ENCODE assay signal across 22 cellular contexts in genomic region chr1:239268007-239268406, GRCh38.
"Had no signal": no experiment of that assay in that cellular context is flagged by ENCODE, and none has a peak within 500 bp of the region (broad histone marks: within the 10 kb centered on the region; RNA-seq: fewer than 3 reads in every experiment).

No MANE protein-coding gene starts in this region.

- H3K9me3 ChIP-seq: gastrocnemius medialis, right atrium auricular region, stomach, thyroid gland, vagina had no signal

- H3K27me3 ChIP-seq: gastrocnemius medialis, heart left ventricle, hepatocyte, left lung, neural progenitor cell, right atrium auricular region, stomach, thyroid gland, vagina had no signal

- H3K4me1 ChIP-seq: gastrocnemius medialis, heart left ventricle, left lung, neural progenitor cell, parathyroid adenoma, right atrium auricular region, thyroid gland, vagina had no signal

- H3K27ac ChIP-seq: gastrocnemius medialis, heart left ventricle, hepatocyte, left lung, neural progenitor cell, parathyroid adenoma, right atrium auricular region, stomach, thyroid gland, vagina had no signal

- DNase-seq: cortex of kidney; effector memory CD8-positive, alpha-beta T cell; erythroblast; foreskin fibroblast; gastrocnemius medialis; heart left ventricle; left cardiac atrium; left lung; mesendoderm; midbrain; naive thymus-derived CD4-positive, alpha-beta T cell; stimulated activated CD4-positive, alpha-beta T cell treated with anti-CD3 and anti-CD28 coated beads, Interleukin-2, amount 100 ng/mL, for 24 hours; stimulated activated CD4-positive, alpha-beta T cell treated with anti-CD3 and anti-CD28 coated beads, Interleukin-4, amount 100 ng/mL, for 24 hours; stimulated activated naive CD4-positive, alpha-beta T cell treated with Interleukin-2 at 50 U/mL for 16 hours; stomach; thyroid gland; trophoblast cell had no signal

- H3K36me3 ChIP-seq: gastrocnemius medialis, heart left ventricle, left lung, neural progenitor cell, right atrium auricular region, stomach, thyroid gland, vagina had no signal

- H3K4me3 ChIP-seq: gastrocnemius medialis, heart left ventricle, hepatocyte, left lung, neural progenitor cell, right atrium auricular region, stomach, thyroid gland, vagina had no signal
